ENCODE assay signal across 13 cellular contexts in the genomic region with DNA sequence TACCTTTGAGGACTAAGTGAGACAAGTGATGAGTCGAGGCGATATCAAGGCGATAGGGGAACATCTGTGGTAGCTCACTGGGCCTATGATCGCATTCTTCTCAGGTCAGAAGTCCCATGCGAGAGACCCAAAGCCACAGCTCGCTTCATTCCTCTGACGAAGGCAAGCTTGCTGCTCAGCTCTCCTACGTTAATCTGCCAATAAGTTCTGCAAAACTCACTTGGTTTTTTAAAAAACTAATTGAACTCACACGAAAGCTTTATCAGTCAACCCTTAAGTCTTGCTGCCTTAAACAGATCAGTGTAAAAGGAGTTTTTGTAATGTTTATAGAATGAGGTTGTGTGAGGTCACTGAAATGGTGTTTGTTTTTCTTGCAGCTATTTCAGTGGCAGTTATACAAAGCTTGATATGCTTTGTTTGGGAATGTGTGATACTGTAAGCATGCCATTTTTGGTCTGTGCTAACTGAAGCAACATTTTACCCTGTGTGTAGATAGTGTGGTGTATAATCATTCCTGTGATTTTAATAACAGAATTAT.
DNase-seq lines count a peak whose midpoint lies in the region; ATAC-seq and TF ChIP-seq lines count a peak whose summit lies in the region.
"Had no signal": no experiment of that assay in that cellular context is flagged by ENCODE, and none has a peak within 500 bp of the region (broad histone marks: within the 10 kb centered on the region; RNA-seq: fewer than 3 reads in every experiment).

No MANE protein-coding gene starts in this region.

- CTCF ChIA-PET in activated CD4-positive, alpha-beta memory T cell treated with anti-CD3 and anti-CD28 coated beads, Interleukin-2, amount 10 ng/mL, durations not matched to agents 7 days and 5 days (lab: Charles Lee), result no interaction called here

- H3K4me1 ChIP-seq in RWPE2 (ENCODE audit: insufficient read depth, poor library complexity, severe bottlenecking) (peaks cover 49% of the 10 kb centered on the region), osteoblast (ENCODE audit: insufficient read depth, low read length) (peaks cover 36% of the 10 kb centered on the region)
- H3K4me1 ChIP-seq: pancreas had no signal

- no peak for ATAC-seq in RWPE2 (ENCODE audit: low read depth)

- peak overlapping the region; percentile 26 for H3K4me2 ChIP-seq in osteoblast (ENCODE audit: insufficient read depth, low read length)

- no peak overlapping the region for H3K4me3 ChIP-seq in RWPE2 (ENCODE audit: severe bottlenecking)
- H3K4me3 ChIP-seq in fibroblast of the aortic adventitia (ENCODE audit: low read depth, low read length), result no peak overlapping the region
- H3K4me3 ChIP-seq in osteoblast (ENCODE audit: insufficient read depth, low read length), result no peak overlapping the region
- H3K4me3 ChIP-seq: pancreas had no signal

- peak; percentile 88 for DNase-seq in EH (ENCODE audit: low read depth)
- DNase-seq in RWPE2 (ENCODE audit: low spot score), result no peak
- DNase-seq in fibroblast of the aortic adventitia (ENCODE audit: low read depth), result peak; percentile 88
- DNase-seq in osteoblast (ENCODE audit: insufficient read length, low spot score, missing footprints), result peak; percentile 70
- no peak for DNase-seq in DMS 273 treated with DMSO at 0.1 percent for 48 hours (lab: John Stamatoyannopoulos, UW)
- DNase-seq in NCI-H510A treated with DMSO at 0.1 percent for 48 hours (lab: John Stamatoyannopoulos, UW), result no peak
- no peak for DNase-seq in activated CD4-positive, alpha-beta memory T cell treated with anti-CD3 and anti-CD28 coated beads, Interleukin-2, amount 10 ng/mL, durations not matched to agents 7 days and 5 days
- no peak for DNase-seq in D341Med (ENCODE audit: low spot score)
- DNase-seq: CD4-positive, alpha-beta T cell; NCI-H1930; pancreas; RPMI8226 had no signal

- H3K27me3 ChIP-seq in RWPE2 (ENCODE audit: insufficient read depth, poor library complexity, severe bottlenecking) (no peaks in the 10 kb centered on the region), osteoblast (ENCODE audit: insufficient read depth, low read length) (no peaks in the 10 kb centered on the region)
- H3K27me3 ChIP-seq: pancreas had no signal

- H3K27me3 Mint-ChIP-seq in activated CD4-positive, alpha-beta memory T cell treated with anti-CD3 and anti-CD28 coated beads, Interleukin-2, amount 10 ng/mL, durations not matched to agents 7 days and 5 days, result no peaks in the 10 kb centered on the region
- H3K27me3 Mint-ChIP-seq: CD4-positive, alpha-beta T cell; dendritic cell treated with granulocyte-macrophage colony-stimulating factor and Interleukin-4, amounts not matched to agents 40 ng/mL and 50 ng/mL, for 4 days had no signal

- H3K36me3 ChIP-seq in RWPE2 (ENCODE audit: low read depth) (no peaks in the 10 kb centered on the region), osteoblast (ENCODE audit: insufficient read depth, low read length) (no peaks in the 10 kb centered on the region)
- H3K36me3 ChIP-seq: pancreas had no signal

- H3K4me3 Mint-ChIP-seq in activated CD4-positive, alpha-beta memory T cell treated with anti-CD3 and anti-CD28 coated beads, Interleukin-2, amount 10 ng/mL, durations not matched to agents 7 days and 5 days, result no peak overlapping the region
- H3K4me3 Mint-ChIP-seq: CD4-positive, alpha-beta T cell; dendritic cell treated with granulocyte-macrophage colony-stimulating factor and Interleukin-4, amounts not matched to agents 40 ng/mL and 50 ng/mL, for 4 days had no signal

- POLR2A ChIA-PET in activated CD4-positive, alpha-beta memory T cell treated with anti-CD3 and anti-CD28 coated beads, Interleukin-2, amount 10 ng/mL, durations not matched to agents 7 days and 5 days (lab: Charles Lee), result no interaction called here

- TF ChIP-seq CTCF in RWPE2 (IDR thresholded peaks at IDR 0.05; ENCODE audit: poor library complexity, severe bottlenecking), result no peak
- TF ChIP-seq CTCF in fibroblast of the aortic adventitia (IDR thresholded peaks at IDR 0.05; ENCODE audit: insufficient read depth, low read length), result no peak
- TF ChIP-seq CTCF in osteoblast (IDR thresholded peaks at IDR 0.05; ENCODE audit: extremely low read depth, low read depth, low read length), result no peak

- no peak overlapping the region for H3K27ac Mint-ChIP-seq in activated CD4-positive, alpha-beta memory T cell treated with anti-CD3 and anti-CD28 coated beads, Interleukin-2, amount 10 ng/mL, durations not matched to agents 7 days and 5 days
- H3K27ac Mint-ChIP-seq: CD4-positive, alpha-beta T cell; dendritic cell treated with granulocyte-macrophage colony-stimulating factor and Interleukin-4, amounts not matched to agents 40 ng/mL and 50 ng/mL, for 4 days had no signal

- H3K9me3 Mint-ChIP-seq in activated CD4-positive, alpha-beta memory T cell treated with anti-CD3 and anti-CD28 coated beads, Interleukin-2, amount 10 ng/mL, durations not matched to agents 7 days and 5 days, result no peaks in the 10 kb centered on the region
- H3K9me3 Mint-ChIP-seq: CD4-positive, alpha-beta T cell; dendritic cell treated with granulocyte-macrophage colony-stimulating factor and Interleukin-4, amounts not matched to agents 40 ng/mL and 50 ng/mL, for 4 days had no signal

- H3K79me2 ChIP-seq in osteoblast (ENCODE audit: insufficient read depth, low read length), result no peaks in the 10 kb centered on the region

- H3K36me3 Mint-ChIP-seq in activated CD4-positive, alpha-beta memory T cell treated with anti-CD3 and anti-CD28 coated beads, Interleukin-2, amount 10 ng/mL, durations not matched to agents 7 days and 5 days (ENCODE audit: low read depth), result no peaks in the 10 kb centered on the region

- H3K4me1 Mint-ChIP-seq in activated CD4-positive, alpha-beta memory T cell treated with anti-CD3 and anti-CD28 coated beads, Interleukin-2, amount 10 ng/mL, durations not matched to agents 7 days and 5 days, result no peaks in the 10 kb centered on the region

- H4K20me1 ChIP-seq in osteoblast (ENCODE audit: insufficient read depth, low read length), result no peaks in the 10 kb centered on the region

- H3K9me3 ChIP-seq in RWPE2 (ENCODE audit: severe bottlenecking) (no peaks in the 10 kb centered on the region), osteoblast (ENCODE audit: low read depth, low read length) (no peaks in the 10 kb centered on the region)
- H3K9me3 ChIP-seq: pancreas had no signal

- H2AFZ ChIP-seq in osteoblast (ENCODE audit: low read length), result peak overlapping the region; percentile 2

- H3K27ac ChIP-seq in RWPE2 (ENCODE audit: poor library complexity, severe bottlenecking) (peak overlapping the region; percentile 78), osteoblast (ENCODE audit: low read depth, low read length) (peak overlapping the region; percentile 58)
- H3K27ac ChIP-seq: pancreas had no signal

Comparison
In these comparisons a context has a peak if more than half of its experiments do, and no peak if none do; other contexts are left out.
1. DNase-seq: peak in EH (single experiment), fibroblast of the aortic adventitia (single experiment) and osteoblast (single experiment); none in RWPE2 (single experiment), DMS 273 treated with DMSO at 0.1 percent for 48 hours (single experiment), NCI-H510A treated with DMSO at 0.1 percent for 48 hours (single experiment), activated CD4-positive, alpha-beta memory T cell treated with anti-CD3 and anti-CD28 coated beads, Interleukin-2, amount 10 ng/mL, durations not matched to agents 7 days and 5 days (single experiment) and D341Med (single experiment).